ENCODE assay signal across 20 cellular contexts in genomic region chr14:64920465-64920864, GRCh38. TPM values are rescaled to one million over a fixed set of nuclear protein-coding genes. Genes with fewer than 3 reads are reported as not detected.
"Had no signal": no experiment of that assay in that cellular context is flagged by ENCODE, and none has a peak within 500 bp of the region (broad histone marks: within the 10 kb centered on the region; RNA-seq: fewer than 3 reads in every experiment).

No MANE protein-coding gene starts in this region.

- ATAC-seq: activated CD4-positive, CD25-positive, alpha-beta regulatory T cell treated with anti-CD3 and anti-CD28 coated beads, Interleukin-2, amount 50 U/mL, for 24 hours; left lobe of liver; mucosa of descending colon; right cardiac atrium; stimulated activated naive CD8-positive, alpha-beta T cell treated with anti-CD3 and anti-CD28 coated beads, Interleukin-15, Interleukin-2, amounts not matched to agents 100 U/mL and 50 U/mL, for 24 hours had no signal

- H3K9me3 ChIP-seq: mucosa of descending colon, suprapubic skin, upper lobe of left lung had no signal

- H3K9me3 Mint-ChIP-seq: activated T-helper 1 cell treated with anti-CD3 and anti-CD28 coated beads, Interleukin-12 subunit alpha, Interleukin-12 subunit beta, Interleukin-2, Interleukin-4 antibody, amounts not matched to agents 30 ng/mL and 10 ng/mL and 1 ng/mL, durations not matched to agents 14 hours and 24 hours and 36 hours; nephron progenitor cell had no signal

- H3K27ac ChIP-seq: suprapubic skin had no signal

- DNase-seq: activated CD4-positive, alpha-beta T cell treated with anti-CD3 and anti-CD28 coated beads, Interleukin-2, amount 50 U/mL, for 4 hours; activated naive CD4-positive, alpha-beta T cell treated with Interleukin-2 at 50 U/mL for 16 hours; erythroblast; islet precursor cell; mammary epithelial cell; mucosa of descending colon; nephron progenitor cell; occipital lobe; right cardiac atrium; small intestine; stimulated activated CD4-positive, alpha-beta T cell treated with anti-CD3 and anti-CD28 coated beads, Interleukin-4, amount 100 ng/mL, for 24 hours; stimulated activated naive CD8-positive, alpha-beta T cell treated with anti-CD3 and anti-CD28 coated beads, Interleukin-15, Interleukin-2, amounts not matched to agents 100 U/mL and 50 U/mL, for 24 hours; T-helper 9 cell; upper lobe of left lung had no signal

- H3K27me3 ChIP-seq: suprapubic skin, upper lobe of left lung had no signal

- H3K4me3 Mint-ChIP-seq: activated T-helper 1 cell treated with anti-CD3 and anti-CD28 coated beads, Interleukin-12 subunit alpha, Interleukin-12 subunit beta, Interleukin-2, Interleukin-4 antibody, amounts not matched to agents 30 ng/mL and 10 ng/mL and 1 ng/mL, durations not matched to agents 14 hours and 24 hours and 36 hours; nephron progenitor cell had no signal

- H3K4me3 ChIP-seq: mucosa of descending colon, suprapubic skin, upper lobe of left lung had no signal

- H3K27ac Mint-ChIP-seq: activated T-helper 1 cell treated with anti-CD3 and anti-CD28 coated beads, Interleukin-12 subunit alpha, Interleukin-12 subunit beta, Interleukin-2, Interleukin-4 antibody, amounts not matched to agents 30 ng/mL and 10 ng/mL and 1 ng/mL, durations not matched to agents 14 hours and 24 hours and 36 hours; nephron progenitor cell had no signal

RNA-seq across cellular contexts. Expression of gene GPX2, which starts 22.1 kb away (rescaled TPM):
- total RNA-seq: activated T-helper 1 cell treated with anti-CD3 and anti-CD28 coated beads, Interleukin-12 subunit alpha, Interleukin-12 subunit beta, Interleukin-2, Interleukin-4 antibody, amounts not matched to agents 30 ng/mL and 10 ng/mL and 1 ng/mL, durations not matched to agents 14 hours and 24 hours and 36 hours; cerebellum; occipital lobe; posterior vena cava; right cardiac atrium had no signal

RNA-seq across cellular contexts. Expression of gene SPTB, which starts 40.8 kb away (rescaled TPM):
- total RNA-seq: activated T-helper 1 cell treated with anti-CD3 and anti-CD28 coated beads, Interleukin-12 subunit alpha, Interleukin-12 subunit beta, Interleukin-2, Interleukin-4 antibody, amounts not matched to agents 30 ng/mL and 10 ng/mL and 1 ng/mL, durations not matched to agents 14 hours and 24 hours and 36 hours had no signal
